ENCODE assay signal across 1 cellular context in genomic region chr2:184419744-184420143, GRCh38.
TF ChIP-seq lines count a peak whose summit lies in the region.

No MANE protein-coding gene starts in this region.

TF ChIP-seq in WTC11, 78 proteins besides CTCF, POLR2A, EP300 and RAD21 (continued from another document):
- no peak for TF ChIP-seq E2F5 (CRISPR knock-in tag; IDR thresholded peaks at IDR 0.05)
- TF ChIP-seq SP1 (CRISPR knock-in tag; conservative IDR thresholded peaks at IDR 0.05), result no peak
- no peak for TF ChIP-seq RELA (CRISPR knock-in tag; IDR thresholded peaks at IDR 0.05; ENCODE audit: borderline replicate concordance)
- no peak for TF ChIP-seq ZNF263 (CRISPR knock-in tag; IDR thresholded peaks at IDR 0.05; ENCODE audit: low read depth)
- no peak for TF ChIP-seq CBFB (CRISPR knock-in tag; IDR thresholded peaks at IDR 0.05; ENCODE audit: low read depth)
- TF ChIP-seq KAT7 (CRISPR knock-in tag; IDR thresholded peaks at IDR 0.05; ENCODE audit: borderline replicate concordance), result no peak
- TF ChIP-seq ATF2 (CRISPR knock-in tag; IDR thresholded peaks at IDR 0.05; ENCODE audit: borderline replicate concordance, low read depth), result no peak
- no peak for TF ChIP-seq OVOL2 (CRISPR knock-in tag; IDR thresholded peaks at IDR 0.05; ENCODE audit: borderline replicate concordance)
